Comparison of ENCODE assay signal across 2 cellular contexts in the genomic region with DNA sequence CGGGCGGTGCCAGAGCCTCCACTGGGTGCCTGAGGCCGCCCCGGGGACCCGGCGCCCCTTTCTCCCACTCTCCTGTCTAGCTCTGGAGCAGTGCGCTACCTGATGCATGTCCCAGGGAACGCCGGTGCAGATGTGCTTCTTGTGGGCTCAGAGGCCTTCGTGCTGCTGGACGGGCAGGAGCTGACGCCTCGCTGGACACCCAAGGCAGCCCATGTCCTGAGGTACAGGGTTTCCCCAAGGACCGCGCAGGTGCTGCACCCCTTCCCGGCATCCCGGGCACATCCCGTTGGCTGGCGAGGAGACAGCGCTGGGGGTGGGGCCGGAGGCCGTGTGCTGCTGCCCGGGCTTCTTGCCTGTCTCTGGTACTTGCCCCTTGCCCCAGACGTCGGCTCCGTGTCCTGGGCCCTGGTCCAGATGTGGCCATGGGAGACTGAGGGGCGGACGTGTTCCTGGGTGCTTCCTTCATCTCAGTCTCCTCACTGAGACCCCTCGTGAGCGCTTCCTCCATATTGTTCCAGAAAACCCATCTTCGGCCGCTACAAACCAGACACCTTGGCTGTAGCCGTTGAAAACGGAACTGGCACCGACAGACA.
TF ChIP-seq lines count a peak whose summit lies in the region.

No MANE protein-coding gene starts in this region.

TF ChIP-seq in SK-N-SH, 30 proteins besides CTCF, POLR2A, EP300 and RAD21:
- TF ChIP-seq, protein P1, sequence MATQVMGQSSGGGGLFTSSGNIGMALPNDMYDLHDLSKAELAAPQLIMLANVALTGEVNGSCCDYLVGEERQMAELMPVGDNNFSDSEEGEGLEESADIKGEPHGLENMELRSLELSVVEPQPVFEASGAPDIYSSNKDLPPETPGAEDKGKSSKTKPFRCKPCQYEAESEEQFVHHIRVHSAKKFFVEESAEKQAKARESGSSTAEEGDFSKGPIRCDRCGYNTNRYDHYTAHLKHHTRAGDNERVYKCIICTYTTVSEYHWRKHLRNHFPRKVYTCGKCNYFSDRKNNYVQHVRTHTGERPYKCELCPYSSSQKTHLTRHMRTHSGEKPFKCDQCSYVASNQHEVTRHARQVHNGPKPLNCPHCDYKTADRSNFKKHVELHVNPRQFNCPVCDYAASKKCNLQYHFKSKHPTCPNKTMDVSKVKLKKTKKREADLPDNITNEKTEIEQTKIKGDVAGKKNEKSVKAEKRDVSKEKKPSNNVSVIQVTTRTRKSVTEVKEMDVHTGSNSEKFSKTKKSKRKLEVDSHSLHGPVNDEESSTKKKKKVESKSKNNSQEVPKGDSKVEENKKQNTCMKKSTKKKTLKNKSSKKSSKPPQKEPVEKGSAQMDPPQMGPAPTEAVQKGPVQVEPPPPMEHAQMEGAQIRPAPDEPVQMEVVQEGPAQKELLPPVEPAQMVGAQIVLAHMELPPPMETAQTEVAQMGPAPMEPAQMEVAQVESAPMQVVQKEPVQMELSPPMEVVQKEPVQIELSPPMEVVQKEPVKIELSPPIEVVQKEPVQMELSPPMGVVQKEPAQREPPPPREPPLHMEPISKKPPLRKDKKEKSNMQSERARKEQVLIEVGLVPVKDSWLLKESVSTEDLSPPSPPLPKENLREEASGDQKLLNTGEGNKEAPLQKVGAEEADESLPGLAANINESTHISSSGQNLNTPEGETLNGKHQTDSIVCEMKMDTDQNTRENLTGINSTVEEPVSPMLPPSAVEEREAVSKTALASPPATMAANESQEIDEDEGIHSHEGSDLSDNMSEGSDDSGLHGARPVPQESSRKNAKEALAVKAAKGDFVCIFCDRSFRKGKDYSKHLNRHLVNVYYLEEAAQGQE (IDR thresholded peaks at IDR 0.05; ENCODE audit: low read depth, low read length): no peak
- no peak for TF ChIP-seq SMC3 (IDR thresholded peaks at IDR 0.05; ENCODE audit: low read depth, low read length)
- TF ChIP-seq JUND (IDR thresholded peaks at IDR 0.05): no peak
- TF ChIP-seq GATA2 (CRISPR knock-in tag; IDR thresholded peaks at IDR 0.05): no peak
- TF ChIP-seq ELF1 (IDR thresholded peaks at IDR 0.05): no peak
- TF ChIP-seq TEAD4 (IDR thresholded peaks at IDR 0.05; ENCODE audit: borderline replicate concordance, insufficient read depth): no peak
- TF ChIP-seq TAF1 (IDR thresholded peaks at IDR 0.05; ENCODE audit: borderline replicate concordance, low read depth, low read length): no peak
- TF ChIP-seq, protein P2, sequence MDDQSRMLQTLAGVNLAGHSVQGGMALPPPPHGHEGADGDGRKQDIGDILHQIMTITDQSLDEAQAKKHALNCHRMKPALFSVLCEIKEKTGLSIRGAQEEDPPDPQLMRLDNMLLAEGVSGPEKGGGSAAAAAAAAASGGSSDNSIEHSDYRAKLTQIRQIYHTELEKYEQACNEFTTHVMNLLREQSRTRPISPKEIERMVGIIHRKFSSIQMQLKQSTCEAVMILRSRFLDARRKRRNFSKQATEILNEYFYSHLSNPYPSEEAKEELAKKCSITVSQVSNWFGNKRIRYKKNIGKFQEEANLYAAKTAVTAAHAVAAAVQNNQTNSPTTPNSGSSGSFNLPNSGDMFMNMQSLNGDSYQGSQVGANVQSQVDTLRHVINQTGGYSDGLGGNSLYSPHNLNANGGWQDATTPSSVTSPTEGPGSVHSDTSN (IDR thresholded peaks at IDR 0.05): no peak

TF ChIP-seq in SK-N-SH treated with all-trans-retinoic acid at 6 μM for 48 hours, 23 proteins besides CTCF, POLR2A, EP300 and RAD21:
- no peak for TF ChIP-seq ZFP30 (CRISPR knock-in tag; IDR thresholded peaks at IDR 0.05)
- no peak for TF ChIP-seq TCF4 (CRISPR knock-in tag; IDR thresholded peaks at IDR 0.05; ENCODE audit: borderline replicate concordance)
- no peak for TF ChIP-seq RARB (CRISPR knock-in tag; IDR thresholded peaks at IDR 0.05)
- TF ChIP-seq ZNF8 (CRISPR knock-in tag; IDR thresholded peaks at IDR 0.05): no peak
- no peak for TF ChIP-seq ZC3H10 (CRISPR knock-in tag; IDR thresholded peaks at IDR 0.05)
- no peak for TF ChIP-seq PPARA (CRISPR knock-in tag; IDR thresholded peaks at IDR 0.05; ENCODE audit: borderline replicate concordance)
- no peak for TF ChIP-seq GLIS3 (CRISPR knock-in tag; IDR thresholded peaks at IDR 0.05)
- no peak for TF ChIP-seq ZNF70 (CRISPR knock-in tag; IDR thresholded peaks at IDR 0.05)
